ENCODE assay signal across 8 cellular contexts in the genomic region with DNA sequence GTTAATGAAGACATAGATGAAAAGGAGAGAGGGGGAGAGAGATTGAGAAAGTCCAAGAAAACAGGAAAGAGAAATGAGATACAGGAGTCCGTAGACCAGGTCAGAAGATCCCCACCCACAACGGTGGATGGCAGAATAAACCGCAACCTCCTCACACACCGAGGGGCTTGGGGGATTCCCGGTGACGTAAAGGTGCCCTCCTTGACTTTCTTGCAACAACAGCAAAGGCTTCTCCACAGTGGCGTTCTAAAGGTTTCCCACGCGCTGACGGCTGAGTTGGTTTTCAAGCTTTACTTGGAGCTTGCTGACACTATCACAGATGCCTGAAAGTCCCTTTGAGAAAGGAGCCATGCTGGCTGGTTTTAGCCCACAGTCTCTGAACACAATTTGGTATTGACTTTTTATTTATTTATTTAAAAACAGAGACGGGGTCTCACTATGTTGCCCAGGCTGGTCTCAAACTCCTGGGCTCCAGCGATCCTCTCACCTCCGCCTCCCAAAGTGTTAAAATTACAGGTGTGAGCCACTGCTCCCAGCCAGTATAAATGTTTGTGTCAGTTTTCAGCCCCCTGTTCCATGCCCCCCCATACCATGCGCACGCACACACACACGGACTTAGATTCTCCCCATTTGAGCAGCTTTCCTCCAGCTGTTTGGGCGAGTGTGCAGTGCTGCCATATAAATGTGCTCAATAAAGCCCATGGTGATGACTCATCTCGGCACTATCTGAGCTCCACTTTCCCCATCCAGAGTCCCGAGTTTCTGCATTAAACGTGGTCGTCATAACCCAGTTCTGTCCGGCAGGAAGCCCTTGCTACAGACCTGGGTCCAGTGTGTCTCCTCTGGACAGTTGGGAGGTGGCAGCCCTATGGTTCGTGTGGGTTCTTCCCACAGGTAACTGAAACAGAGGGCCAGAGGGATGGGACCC. TPM values are rescaled to one million over a fixed set of nuclear protein-coding genes. Genes with fewer than 3 reads are reported as not detected.
DNase-seq lines count a peak whose midpoint lies in the region; ATAC-seq and TF ChIP-seq lines count a peak whose summit lies in the region.

No MANE protein-coding gene starts in this region.

- DNase-seq in activated gamma-delta T cell treated with Interleukin-2 at 50 U/mL for 16 hours (peak; percentile 21), activated gamma-delta T cell (lab: John Stamatoyannopoulos, UW) (no peak), LHCN-M2 (ENCODE audit: low read depth) (peak; percentile 54), cardiac fibroblast (ENCODE audit: low read depth in 2 of 2) (peak; percentile 36 to 58), DMS 273 treated with DMSO at 0.1 percent for 48 hours (lab: John Stamatoyannopoulos, UW) (no peak), SW 1271 (lab: John Stamatoyannopoulos, UW) (no peak)
- DNase-seq in stimulated activated CD8-positive, alpha-beta memory T cell treated with anti-CD3 and anti-CD28 coated beads, Interleukin-15, amount 100 ng/mL, for 48 hours (ENCODE audit: low read depth in 2 of 2), result peak; percentile 82 to 84

- no peak for ATAC-seq in HG03097 (IDR thresholded peaks at IDR 0.05; ENCODE audit: low FRiP score, unreplicated experiment)

- H3K4me3 ChIP-seq in cardiac fibroblast (replicated peaks in 1 of 2; ENCODE audit: low read depth in 2 of 2, low read length in 2 of 2), result no peak overlapping the region

- no peak for TF ChIP-seq CTCF in cardiac fibroblast (IDR thresholded peaks at IDR 0.05; ENCODE audit: low read depth, low read length)

RNA-seq across cellular contexts. Expression of gene SEC14L1, which starts 33.0 kb away (rescaled TPM):
- total RNA-seq in LHCN-M2 (2014; rRNA removed), result 23.1 and 27.0 TPM in 2 replicates
- 56.1 TPM for polyA plus RNA-seq in LHCN-M2 (2012)

Comparison
In these comparisons a context has a peak if more than half of its experiments do, and no peak if none do; other contexts are left out.
1. DNase-seq: peak in activated gamma-delta T cell treated with Interleukin-2 at 50 U/mL for 16 hours (single experiment), LHCN-M2 (single experiment), cardiac fibroblast (2 of 2) and stimulated activated CD8-positive, alpha-beta memory T cell treated with anti-CD3 and anti-CD28 coated beads, Interleukin-15, amount 100 ng/mL, for 48 hours (2 of 2); none in activated gamma-delta T cell (single experiment), DMS 273 treated with DMSO at 0.1 percent for 48 hours (single experiment) and SW 1271 (0 of 2).